ENCODE assay signal across 8 cellular contexts in the genomic region with DNA sequence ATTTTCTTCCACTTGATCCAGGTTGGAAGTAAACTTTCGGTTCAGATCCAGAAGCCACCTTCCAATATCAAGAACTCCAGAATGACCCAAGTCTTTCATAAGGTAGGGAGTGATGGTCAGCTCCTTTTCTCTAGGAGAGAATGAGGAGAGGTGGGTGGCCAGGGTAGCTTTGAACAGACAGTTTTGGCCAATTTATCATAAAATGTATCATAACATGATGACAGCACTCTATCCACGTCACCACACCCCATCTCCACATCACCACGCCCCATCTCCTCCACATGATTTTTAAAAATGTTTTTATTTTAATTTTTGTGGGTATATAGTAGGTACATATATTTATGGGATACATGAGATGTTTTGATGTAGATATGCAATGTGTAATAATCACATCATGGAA. TPM values are rescaled to one million over a fixed set of nuclear protein-coding genes. Genes with fewer than 3 reads are reported as not detected.
"Had no signal": no experiment of that assay in that cellular context is flagged by ENCODE, and none has a peak within 500 bp of the region (broad histone marks: within the 10 kb centered on the region; RNA-seq: fewer than 3 reads in every experiment).

No MANE protein-coding gene starts in this region.

- H3K4me3 ChIP-seq: K562 had no signal

- DNase-seq: IMR-90, KBM-7, KG1 had no signal

- H3K4me3 Mint-ChIP-seq: IgD-negative memory B cell had no signal

- H3K27ac Mint-ChIP-seq: IgD-negative memory B cell had no signal

- ATAC-seq: K562 had no signal

- H3K27me3 Mint-ChIP-seq: IgD-negative memory B cell had no signal

- H3K9me3 Mint-ChIP-seq: IgD-negative memory B cell had no signal

- H3K27ac ChIP-seq: HL-60 had no signal

- FAIRE-seq: HTR-8/SVneo, K562 had no signal

RNA-seq across cellular contexts. Expression of a gene that starts 59.9 kb away (rescaled TPM):
- total RNA-seq: HT-29 had no signal
